1 cellular context compared by ENCODE assay signal in genomic region chr2:222887124-222887523, GRCh38.
TF ChIP-seq lines count a peak whose summit lies in the region.

No MANE protein-coding gene starts in this region.

TF ChIP-seq in HepG2, 621 proteins besides CTCF, POLR2A, EP300 and RAD21:
- peak; percentile 16 for TF ChIP-seq RBM22 (optimal IDR thresholded peaks at IDR 0.05; ENCODE audit: low read length)
- TF ChIP-seq PAF1 (CRISPR knock-in tag; IDR thresholded peaks at IDR 0.05): 0 out of 2 replicates have a peak, but pooled peaks have one; percentile 64
- TF ChIP-seq HMG20B (CRISPR knock-in tag; conservative IDR thresholded peaks at IDR 0.05): no peak
- TF ChIP-seq POLR2AphosphoS2 (IDR thresholded peaks at IDR 0.05; ENCODE audit: low read depth, low read length): peak; percentile 48; the same call in 1 of the 2 replicates
- TF ChIP-seq, protein P1, sequence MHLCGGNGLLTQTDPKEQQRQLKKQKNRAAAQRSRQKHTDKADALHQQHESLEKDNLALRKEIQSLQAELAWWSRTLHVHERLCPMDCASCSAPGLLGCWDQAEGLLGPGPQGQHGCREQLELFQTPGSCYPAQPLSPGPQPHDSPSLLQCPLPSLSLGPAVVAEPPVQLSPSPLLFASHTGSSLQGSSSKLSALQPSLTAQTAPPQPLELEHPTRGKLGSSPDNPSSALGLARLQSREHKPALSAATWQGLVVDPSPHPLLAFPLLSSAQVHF (CRISPR knock-in tag; IDR thresholded peaks at IDR 0.05): no peak
- TF ChIP-seq, protein P2, sequence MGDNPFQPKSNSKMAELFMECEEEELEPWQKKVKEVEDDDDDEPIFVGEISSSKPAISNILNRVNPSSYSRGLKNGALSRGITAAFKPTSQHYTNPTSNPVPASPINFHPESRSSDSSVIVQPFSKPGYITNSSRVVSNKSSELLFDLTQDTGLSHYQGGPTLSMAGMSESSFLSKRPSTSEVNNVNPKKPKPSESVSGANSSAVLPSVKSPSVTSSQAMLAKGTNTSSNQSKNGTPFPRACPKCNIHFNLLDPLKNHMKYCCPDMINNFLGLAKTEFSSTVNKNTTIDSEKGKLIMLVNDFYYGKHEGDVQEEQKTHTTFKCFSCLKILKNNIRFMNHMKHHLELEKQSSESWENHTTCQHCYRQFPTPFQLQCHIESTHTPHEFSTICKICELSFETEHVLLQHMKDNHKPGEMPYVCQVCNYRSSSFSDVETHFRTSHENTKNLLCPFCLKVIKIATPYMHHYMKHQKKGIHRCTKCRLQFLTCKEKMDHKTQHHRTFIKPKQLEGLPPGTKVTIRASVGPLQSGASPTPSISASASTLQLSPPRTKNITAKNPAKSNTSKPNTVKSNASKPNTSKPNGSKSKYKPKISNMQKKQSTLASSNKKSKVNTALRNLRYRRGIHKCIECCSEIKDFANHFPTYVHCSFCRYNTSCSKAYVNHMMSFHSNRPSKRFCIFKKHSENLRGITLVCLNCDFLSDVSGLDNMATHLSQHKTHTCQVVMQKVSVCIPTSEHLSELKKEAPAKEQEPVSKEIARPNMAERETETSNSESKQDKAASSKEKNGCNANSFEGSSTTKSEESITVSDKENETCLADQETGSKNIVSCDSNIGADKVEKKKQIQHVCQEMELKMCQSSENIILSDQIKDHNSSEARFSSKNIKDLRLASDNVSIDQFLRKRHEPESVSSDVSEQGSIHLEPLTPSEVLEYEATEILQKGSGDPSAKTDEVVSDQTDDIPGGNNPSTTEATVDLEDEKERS (CRISPR knock-in tag; IDR thresholded peaks at IDR 0.05): no peak
TF ChIP-seq in HepG2: peak in this region for 3.
